In genomic region chr3:187743195-187744141, GRCh38 we compare ENCODE assay signal across 8 cellular contexts. TPM values are rescaled to one million over a fixed set of nuclear protein-coding genes. Genes with fewer than 3 reads are reported as not detected.
DNase-seq lines count a peak whose midpoint lies in the region; ATAC-seq, FAIRE-seq and TF ChIP-seq lines count a peak whose summit lies in the region.

No MANE protein-coding gene starts in this region.

- FAIRE-seq in bronchial epithelial cell (lab: Jason Lieb, UNC) = no peak

- CTCF ChIA-PET in activated CD4-positive, alpha-beta T cell treated with anti-CD3 and anti-CD28 coated beads for 36 hours (lab: Charles Lee) = interaction anchor here (0.6 to 1.7 kb wide), 13 partner anchors 8 to 1212 kb away, joined by 3 to 7 read pairs (median 3); no protein-coding TSS in a partner anchor

- no peaks in the 10 kb centered on the region for H3K27me3 Mint-ChIP-seq in activated CD4-positive, alpha-beta T cell treated with anti-CD3 and anti-CD28 coated beads for 36 hours
- no peaks in the 10 kb centered on the region for H3K27me3 Mint-ChIP-seq in T-helper 2 cell treated with Interferon-gamma antibody and Interleukin-4, amounts not matched to agents 5 μg/mL and 100 μg/mL, for 36 hours (ENCODE audit: low read depth)

- no peak for TF ChIP-seq POLR2A in GM18505 (IDR thresholded peaks at IDR 0.05; ENCODE audit: borderline replicate concordance, extremely low read depth, insufficient read depth, insufficient read length)

- H3K4me3 ChIP-seq in bronchial epithelial cell (ENCODE audit: low read depth, low read length) (peak overlapping the region; percentile 88), kidney epithelial cell (ENCODE audit: low read depth, low read length) (peak overlapping the region; percentile 95)

- peak overlapping the region; percentile 91 for H3K4me3 Mint-ChIP-seq in activated CD4-positive, alpha-beta T cell treated with anti-CD3 and anti-CD28 coated beads for 36 hours
- H3K4me3 Mint-ChIP-seq in T-helper 2 cell treated with Interferon-gamma antibody and Interleukin-4, amounts not matched to agents 5 μg/mL and 100 μg/mL, for 36 hours = peak overlapping the region; percentile 96

- no peaks in the 10 kb centered on the region for H3K27me3 ChIP-seq in bronchial epithelial cell (ENCODE audit: control insufficient read depth, insufficient read depth, low read length)
- H3K27me3 ChIP-seq in kidney epithelial cell (ENCODE audit: control insufficient read depth, insufficient read depth, low read length) = no peaks in the 10 kb centered on the region

- ATAC-seq in activated CD4-positive, alpha-beta T cell treated with anti-CD3 and anti-CD28 coated beads for 36 hours = no peak
- ATAC-seq in GM18505 (IDR thresholded peaks at IDR 0.05; ENCODE audit: unreplicated experiment) (no peak), GM19328 (IDR thresholded peaks at IDR 0.05; ENCODE audit: unreplicated experiment) (no peak)

- POLR2A ChIA-PET in activated CD4-positive, alpha-beta T cell treated with anti-CD3 and anti-CD28 coated beads for 36 hours (lab: Charles Lee) = interaction anchor here (0.6 to 2.4 kb wide), 18 partner anchors 14 to 1211 kb away, joined by 3 to 11 read pairs (median 3); no protein-coding TSS in a partner anchor

- peaks cover 52% of the 10 kb centered on the region for H3K4me1 Mint-ChIP-seq in activated CD4-positive, alpha-beta T cell treated with anti-CD3 and anti-CD28 coated beads for 36 hours
- H3K4me1 Mint-ChIP-seq in T-helper 2 cell treated with Interferon-gamma antibody and Interleukin-4, amounts not matched to agents 5 μg/mL and 100 μg/mL, for 36 hours (ENCODE audit: low read depth) = peaks cover 53% of the 10 kb centered on the region

- H3K27ac Mint-ChIP-seq in activated CD4-positive, alpha-beta T cell treated with anti-CD3 and anti-CD28 coated beads for 36 hours = peak overlapping the region; percentile 99
- peak overlapping the region; percentile 100 for H3K27ac Mint-ChIP-seq in T-helper 2 cell treated with Interferon-gamma antibody and Interleukin-4, amounts not matched to agents 5 μg/mL and 100 μg/mL, for 36 hours

- H3K36me3 Mint-ChIP-seq in activated CD4-positive, alpha-beta T cell treated with anti-CD3 and anti-CD28 coated beads for 36 hours (ENCODE audit: low read depth) = peaks cover 21% of the 10 kb centered on the region
- H3K36me3 Mint-ChIP-seq in T-helper 2 cell treated with Interferon-gamma antibody and Interleukin-4, amounts not matched to agents 5 μg/mL and 100 μg/mL, for 36 hours (ENCODE audit: low read depth) = peaks cover 11% of the 10 kb centered on the region

- no peaks in the 10 kb centered on the region for H3K36me3 ChIP-seq in bronchial epithelial cell (ENCODE audit: control insufficient read depth, insufficient read depth, low read length)
- H3K36me3 ChIP-seq in kidney epithelial cell (ENCODE audit: control insufficient read depth, insufficient read depth, low read length) = no peaks in the 10 kb centered on the region

- peak; percentile 82 for DNase-seq in activated CD4-positive, alpha-beta T cell treated with anti-CD3 and anti-CD28 coated beads for 36 hours
- DNase-seq in activated CD4-positive, alpha-beta T cell treated with anti-CD3 and anti-CD28 coated beads for 1 hour = no peak
- peak; percentile 73 for DNase-seq in T-helper 2 cell treated with Interferon-gamma antibody and Interleukin-4, amounts not matched to agents 5 μg/mL and 100 μg/mL, for 36 hours (ENCODE audit: low spot score)
- no peak for DNase-seq in bronchial epithelial cell (ENCODE audit: low read depth)
- DNase-seq in kidney epithelial cell (ENCODE audit: low read depth) = no peak
- peak; percentile 76 for DNase-seq in stimulated activated CD4-positive, alpha-beta T cell treated with anti-CD3 and anti-CD28 coated beads, Interleukin-15, amount 100 ng/mL, for 24 hours

- H3K9me3 Mint-ChIP-seq in activated CD4-positive, alpha-beta T cell treated with anti-CD3 and anti-CD28 coated beads for 36 hours (ENCODE audit: low read depth) = no peaks in the 10 kb centered on the region
- no peaks in the 10 kb centered on the region for H3K9me3 Mint-ChIP-seq in T-helper 2 cell treated with Interferon-gamma antibody and Interleukin-4, amounts not matched to agents 5 μg/mL and 100 μg/mL, for 36 hours

- TF ChIP-seq CTCF in bronchial epithelial cell (IDR thresholded peaks at IDR 0.05; ENCODE audit: insufficient read depth, low read length, severe bottlenecking) (no peak), kidney epithelial cell (IDR thresholded peaks at IDR 0.05; ENCODE audit: insufficient read depth, low read length, poor library complexity, severe bottlenecking) (no peak)

- intact Hi-C loops in activated CD4-positive, alpha-beta T cell treated with anti-CD3 and anti-CD28 coated beads for 36 hours (cut with DNase I, micrococcal nuclease) = loop anchor here (2.0 to 10.0 kb wide), 12 partner anchors 63 to 1089 kb away; no protein-coding TSS in a partner anchor

RNA-seq across cellular contexts. Expression of gene BCL6, which starts 1.8 kb away (rescaled TPM):
- 10 to 100 TPM; 42.9 to 52.8 TPM for total RNA-seq in activated CD4-positive, alpha-beta T cell treated with anti-CD3 and anti-CD28 coated beads for 36 hours
- 6.8 and 9.0 TPM in 2 replicates for total RNA-seq in bronchial epithelial cell
- 5.8 and 8.9 TPM in 2 replicates for total RNA-seq in kidney epithelial cell

RNA-seq across cellular contexts. Expression of gene RTP2, which starts 41.1 kb away (rescaled TPM):
- not detected for total RNA-seq in activated CD4-positive, alpha-beta T cell treated with anti-CD3 and anti-CD28 coated beads for 36 hours
- total RNA-seq in bronchial epithelial cell (not detected in 2 replicates), kidney epithelial cell (not detected in 2 replicates)

Comparison
In these comparisons a context has a peak if more than half of its experiments do, and no peak if none do; other contexts are left out.
1. DNase-seq: peak in activated CD4-positive, alpha-beta T cell treated with anti-CD3 and anti-CD28 coated beads for 36 hours (single experiment), T-helper 2 cell treated with Interferon-gamma antibody and Interleukin-4, amounts not matched to agents 5 μg/mL and 100 μg/mL, for 36 hours (single experiment) and stimulated activated CD4-positive, alpha-beta T cell treated with anti-CD3 and anti-CD28 coated beads, Interleukin-15, amount 100 ng/mL, for 24 hours (single experiment); none in activated CD4-positive, alpha-beta T cell treated with anti-CD3 and anti-CD28 coated beads for 1 hour (single experiment), bronchial epithelial cell (single experiment) and kidney epithelial cell (single experiment).